ENCODE assay signal across 8 cellular contexts in genomic region chr9:122261469-122261881, GRCh38. TPM values are rescaled to one million over a fixed set of nuclear protein-coding genes. Genes with fewer than 3 reads are reported as not detected.
DNase-seq lines count a peak whose midpoint lies in the region; ATAC-seq and TF ChIP-seq lines count a peak whose summit lies in the region.

No MANE protein-coding gene starts in this region.

- H3K9me3 Mint-ChIP-seq in stimulated activated memory B cell treated with anti-CD40 and anti-IgM and Interleukin-4, amounts not matched to agents 10 μg/mL and 1 μg/mL and 100 μg/mL, for 72 hours, result no peaks in the 10 kb centered on the region

- H4K20me1 ChIP-seq in HCT116 (ENCODE audit: insufficient read depth), result no peaks in the 10 kb centered on the region

- peaks cover 40% of the 10 kb centered on the region for H3K36me3 Mint-ChIP-seq in stimulated activated memory B cell treated with anti-CD40 and anti-IgM and Interleukin-4, amounts not matched to agents 10 μg/mL and 1 μg/mL and 100 μg/mL, for 72 hours

- BruUV-seq in A673 (replicated peaks; lab: Mats Ljungman, UMichigan) (no TSS peak), HCT116 (replicated peaks; lab: Mats Ljungman, UMichigan) (no TSS peak)

- CTCF ChIA-PET in A673 (lab: Charles Lee) (no interaction called here), HCT116 (lab: Charles Lee) (no interaction called here)

- RAD21 ChIA-PET in HCT116 (lab: Charles Lee; ENCODE audit: low non-redundant PET in 1 of 2, low total read pairs in 2 of 2, uncharacterized antibody in 2 of 2, unreplicated experiment in 2 of 2), result no interaction called here

- in situ Hi-C loops in astrocyte of the spinal cord (cut with HindIII; ENCODE audit: low sequenced_read_pairs), result no loop called here

- H3K27me3 Mint-ChIP-seq in stimulated activated memory B cell treated with anti-CD40 and anti-IgM and Interleukin-4, amounts not matched to agents 10 μg/mL and 1 μg/mL and 100 μg/mL, for 72 hours, result no peaks in the 10 kb centered on the region

- peak; percentile 64 for DNase-seq in A673 (ENCODE audit: low spot score)
- DNase-seq in HCT116 (ENCODE audit: low read depth, low spot score), result no peak
- peak; percentile 68 for DNase-seq in astrocyte of the spinal cord (ENCODE audit: low read depth, low spot score)
- DNase-seq in left lung, result peak in 1 of 2 donors; percentile 77
- no peak for DNase-seq in OCI-M1 (lab: John Stamatoyannopoulos, UW)
- DNase-seq in effector memory CD4-positive, alpha-beta T cell, result no peak
- no peak for DNase-seq in CD1c-positive myeloid dendritic cell (ENCODE audit: extremely low spot score)

- no peaks in the 10 kb centered on the region for H3K9me2 ChIP-seq in HCT116 (ENCODE audit: insufficient read depth)

- intact Hi-C loops in A673 (cut with micrococcal nuclease; ENCODE audit: unreplicated experiment), result loop anchor here (10.0 kb wide), 1 partner anchor 107 kb away; the partner anchor contains the start of genes MORN5 and NDUFA8
- intact Hi-C loops in HCT116 (cut with micrococcal nuclease), result no loop called here
- intact Hi-C loops in left lung (cut with DNase I), result no loop called here

- POLR2A ChIA-PET in A673 (lab: Charles Lee; ENCODE audit: low non-redundant PET) (no interaction called here), HCT116 (lab: Charles Lee) (no interaction called here)

- TF ChIP-seq RAD21 in HCT116 (IDR thresholded peaks at IDR 0.05; ENCODE audit: low read depth), result no peak

- H3K36me3 ChIP-seq in A673 (ENCODE audit: insufficient read depth, low read length, poor library complexity, severe bottlenecking) (peaks cover 20% of the 10 kb centered on the region), HCT116 (ENCODE audit: control insufficient read depth in 1 of 2, insufficient read depth in 2 of 2, low read length in 2 of 2) (peaks cover 12 to 24% of the 10 kb centered on the region in 2 experiments; a peak in 3 of 4 replicates), left lung (peaks cover 0 to 48% of the 10 kb centered on the region in 2 donors)
- H3K36me3 ChIP-seq in effector memory CD4-positive, alpha-beta T cell (ENCODE audit: control insufficient read depth, insufficient read depth, low read length), result peaks cover 27% of the 10 kb centered on the region

- no peaks in the 10 kb centered on the region for H3K27me3 ChIP-seq in A673 (replicated peaks; ENCODE audit: insufficient read depth, low read depth, low read length, poor library complexity)
- no peaks in the 10 kb centered on the region for H3K27me3 ChIP-seq in HCT116 (ENCODE audit: insufficient read depth, low read length)
- H3K27me3 ChIP-seq in left lung, result no peaks in the 10 kb centered on the region
- H3K27me3 ChIP-seq in effector memory CD4-positive, alpha-beta T cell (replicated peaks; ENCODE audit: control insufficient read depth, insufficient read depth, low read length, poor library complexity, severe bottlenecking), result no peaks in the 10 kb centered on the region

- no peak for TF ChIP-seq POLR2A in HCT116 (IDR thresholded peaks at IDR 0.05; ENCODE audit: borderline replicate concordance, extremely low read depth, insufficient read depth, insufficient read length)

- H3K27ac ChIP-seq in A673 (ENCODE audit: low read depth, low read length, poor library complexity, severe bottlenecking) (no peak overlapping the region), HCT116 (ENCODE audit: low read depth, low read length) (no peak overlapping the region), left lung (no peak overlapping the region)
- no peak overlapping the region for H3K27ac ChIP-seq in effector memory CD4-positive, alpha-beta T cell (ENCODE audit: insufficient read depth, low read length, poor library complexity, severe bottlenecking)

- TF ChIP-seq CTCF in A673 (conservative IDR thresholded peaks at IDR 0.05; ENCODE audit: low read depth, low read length) (no peak), HCT116 (IDR thresholded peaks at IDR 0.05 in 2 of 3, conservative IDR thresholded peaks at IDR 0.05 in 1 of 3; ENCODE audit: borderline replicate concordance in 1 of 3, insufficient read depth in 1 of 3, low read depth in 2 of 3, low read length in 2 of 3) (no peak), astrocyte of the spinal cord (IDR thresholded peaks at IDR 0.05; ENCODE audit: low read depth, low read length) (no peak), left lung (IDR thresholded peaks at IDR 0.05) (no peak)

- no peak overlapping the region for H3K4me3 Mint-ChIP-seq in stimulated activated memory B cell treated with anti-CD40 and anti-IgM and Interleukin-4, amounts not matched to agents 10 μg/mL and 1 μg/mL and 100 μg/mL, for 72 hours

- H3K27ac Mint-ChIP-seq in stimulated activated memory B cell treated with anti-CD40 and anti-IgM and Interleukin-4, amounts not matched to agents 10 μg/mL and 1 μg/mL and 100 μg/mL, for 72 hours, result no peak overlapping the region

- H3K4me2 ChIP-seq in HCT116 (ENCODE audit: low read length), result no peak overlapping the region

- peaks cover 12% of the 10 kb centered on the region for H3K4me1 ChIP-seq in A673 (ENCODE audit: insufficient read depth, low read length, poor library complexity, severe bottlenecking)
- peaks cover 6 to 20% of the 10 kb centered on the region in 2 experiments for H3K4me1 ChIP-seq in HCT116 (ENCODE audit: control insufficient read depth in 1 of 2, insufficient read depth in 2 of 2, low read length in 2 of 2)
- H3K4me1 ChIP-seq in left lung, result peaks cover 14 to 37% of the 10 kb centered on the region in 2 donors
- H3K4me1 ChIP-seq in effector memory CD4-positive, alpha-beta T cell (ENCODE audit: control insufficient read depth, insufficient read depth, low read length, poor library complexity, severe bottlenecking), result peaks cover 4% of the 10 kb centered on the region

- H2AFZ ChIP-seq in HCT116 (ENCODE audit: low read depth, low read length, poor library complexity, severe bottlenecking), result no peak overlapping the region

- H3K79me2 ChIP-seq in HCT116 (ENCODE audit: insufficient read depth, low read length), result peaks cover 82% of the 10 kb centered on the region

- no peak overlapping the region for H3K9ac ChIP-seq in HCT116 (ENCODE audit: low read length)

- no peak for ATAC-seq in HCT116
- ATAC-seq in left lung, result peak; percentile 72
- no peak for ATAC-seq in stimulated activated memory B cell treated with anti-CD40 and anti-IgM and Interleukin-4, amounts not matched to agents 10 μg/mL and 1 μg/mL and 100 μg/mL, for 72 hours

- H3K4me1 Mint-ChIP-seq in stimulated activated memory B cell treated with anti-CD40 and anti-IgM and Interleukin-4, amounts not matched to agents 10 μg/mL and 1 μg/mL and 100 μg/mL, for 72 hours, result peaks cover 43% of the 10 kb centered on the region

- H3K4me3 ChIP-seq in A673 (ENCODE audit: low read depth, low read length, poor library complexity, severe bottlenecking) (no peak overlapping the region), HCT116 (replicated peaks in 1 of 2; ENCODE audit: low read depth in 1 of 2, low read length in 2 of 2) (no peak overlapping the region), astrocyte of the spinal cord (ENCODE audit: low read depth, low read length) (no peak overlapping the region), left lung (no peak overlapping the region)
- H3K4me3 ChIP-seq in effector memory CD4-positive, alpha-beta T cell (ENCODE audit: insufficient read depth, low read depth, low read length, poor library complexity, severe bottlenecking), result no peak overlapping the region

- H3K9me3 ChIP-seq in A673 (ENCODE audit: low read depth, low read length, poor library complexity, severe bottlenecking), result no peaks in the 10 kb centered on the region
- H3K9me3 ChIP-seq in HCT116 (ENCODE audit: control insufficient read depth in 1 of 2, insufficient read depth in 1 of 2, low read depth in 1 of 2, low read length in 2 of 2), result no peaks in the 10 kb centered on the region
- H3K9me3 ChIP-seq in left lung, result no peaks in the 10 kb centered on the region
- no peaks in the 10 kb centered on the region for H3K9me3 ChIP-seq in effector memory CD4-positive, alpha-beta T cell (ENCODE audit: control insufficient read depth, low read length)

TF ChIP-seq in HCT116, 20 proteins besides CTCF, POLR2A, EP300 and RAD21:
- TF ChIP-seq TCF7L2 (IDR thresholded peaks at IDR 0.05; ENCODE audit: borderline replicate concordance, extremely low read depth, insufficient read depth, insufficient read length) (no peak), FOSL1 (IDR thresholded peaks at IDR 0.05; ENCODE audit: low read depth) (no peak), EZH2phosphoT487 (IDR thresholded peaks at IDR 0.05; ENCODE audit: borderline replicate concordance) (no peak), CEBPB (IDR thresholded peaks at IDR 0.05; ENCODE audit: low read depth) (no peak), SRF (IDR thresholded peaks at IDR 0.05; ENCODE audit: low read depth) (peak; percentile 34; the same call in 1 of the 2 replicates), ATF3 (IDR thresholded peaks at IDR 0.05) (no peak), SP1 (IDR thresholded peaks at IDR 0.05; ENCODE audit: low read depth) (no peak), YY1 (IDR thresholded peaks at IDR 0.05; ENCODE audit: extremely low read depth, insufficient replicate concordance, low read depth, low read length) (no peak)

RNA-seq across cellular contexts. Expression of gene RBM18, which starts 3.2 kb away (rescaled TPM):
- 29.3 and 30.8 TPM in 2 replicates for total RNA-seq in A673 (2021)
- 32.5 TPM for total RNA-seq in HCT116 (2021; ENCODE audit: unreplicated experiment)
- 15.7 and 16.6 TPM in 2 replicates for polyA plus RNA-seq in HCT116 (2012)
- total RNA-seq in left lung, result 10 to 100 TPM; 17.8 to 21.6 TPM

RNA-seq across cellular contexts. Expression of gene MRRF, which starts 3.2 kb away (rescaled TPM):
- total RNA-seq in A673 (2021), result 35.0 and 44.9 TPM in 2 replicates
- total RNA-seq in HCT116 (2021; ENCODE audit: unreplicated experiment), result 88.6 TPM
- 57.7 and 79.3 TPM in 2 replicates for polyA plus RNA-seq in HCT116 (2012)
- total RNA-seq in left lung, result 10 to 100 TPM; 21.3 to 35.7 TPM

RNA-seq across cellular contexts. Expression of gene LHX6, which starts 32.7 kb away (rescaled TPM):
- not detected in 2 replicates for total RNA-seq in A673 (2021)
- total RNA-seq in HCT116 (2021; ENCODE audit: unreplicated experiment), result 4.1 TPM
- 2.1 and 3.5 TPM in 2 replicates for polyA plus RNA-seq in HCT116 (2012)
- total RNA-seq in left lung, result 1 to 10 TPM; 4.8 to 9.1 TPM

Comparison
In these comparisons a context has a peak if more than half of its experiments do, and no peak if none do; other contexts are left out.
1. DNase-seq: peak in A673 (single experiment) and astrocyte of the spinal cord (single experiment); none in HCT116 (single experiment), OCI-M1 (single experiment), effector memory CD4-positive, alpha-beta T cell (0 of 3) and CD1c-positive myeloid dendritic cell (single experiment).